In genomic region chr7:2710256-2710655, GRCh38 we compare ENCODE assay signal across 8 cellular contexts. TPM values are rescaled to one million over a fixed set of nuclear protein-coding genes. Genes with fewer than 3 reads are reported as not detected.
A peak's percentile ranks its signal among the peaks of the same experiment; 100 is the strongest.
DNase-seq lines count a peak whose midpoint lies in the region; ATAC-seq and TF ChIP-seq lines count a peak whose summit lies in the region.

No MANE protein-coding gene starts in this region.

- no peaks in the 10 kb centered on the region for H3K9me3 ChIP-seq in CD8-positive, alpha-beta memory T cell (ENCODE audit: low read length)
- no peaks in the 10 kb centered on the region for H3K9me3 ChIP-seq in OCI-LY7 (ENCODE audit: low read length)
- H3K9me3 ChIP-seq in sigmoid colon: no peaks in the 10 kb centered on the region

- H2AFZ ChIP-seq in OCI-LY7 (ENCODE audit: low read length): peak overlapping the region; percentile 83

- no peaks in the 10 kb centered on the region for H3K79me2 ChIP-seq in OCI-LY7 (ENCODE audit: insufficient read depth, low read depth, low read length)

- H3K4me1 ChIP-seq in CD8-positive, alpha-beta memory T cell (ENCODE audit: insufficient read depth, low read length): peaks cover 39% of the 10 kb centered on the region
- peaks cover 39% of the 10 kb centered on the region for H3K4me1 ChIP-seq in OCI-LY7 (ENCODE audit: insufficient read depth, low read length, poor library complexity, severe bottlenecking)
- H3K4me1 ChIP-seq in sigmoid colon: peaks cover 0 to 14% (median 10%) of the 10 kb centered on the region in 4 donors

- H3K27me3 ChIP-seq in CD8-positive, alpha-beta memory T cell (ENCODE audit: insufficient read depth, low read length, poor library complexity, severe bottlenecking): no peaks in the 10 kb centered on the region
- H3K27me3 ChIP-seq in sigmoid colon: no peaks in the 10 kb centered on the region

- peak; percentile 59 for ATAC-seq in GM21529 (IDR thresholded peaks at IDR 0.05; ENCODE audit: unreplicated experiment)
- ATAC-seq in effector memory CD8-positive, alpha-beta T cell (replicated peaks): peak; percentile 78

- no TSS peak for BruUV-seq in OCI-LY7 (replicated peaks; lab: Mats Ljungman, UMichigan)

- H3K9me3 Mint-ChIP-seq in CD8-positive, alpha-beta memory T cell: no peaks in the 10 kb centered on the region
- no peaks in the 10 kb centered on the region for H3K9me3 Mint-ChIP-seq in effector memory CD8-positive, alpha-beta T cell

- POLR2A ChIA-PET in CD8-positive, alpha-beta memory T cell (lab: Charles Lee): interaction anchor here (0.7 to 2.8 kb wide), 5 partner anchors 8 to 159 kb away, joined by 3 to 22 read pairs (median 6); no protein-coding TSS in a partner anchor
- POLR2A ChIA-PET in OCI-LY7 (lab: Charles Lee): interaction anchor here (0.5 to 4.3 kb wide), 19 partner anchors 9 to 354 kb away, joined by 3 to 36 read pairs (median 4); partner anchors contain the start of gene IQCE

- peak overlapping the region; percentile 66 for H3K4me3 ChIP-seq in CD8-positive, alpha-beta memory T cell (ENCODE audit: low read length)
- H3K4me3 ChIP-seq in OCI-LY7 (ENCODE audit: low read depth, low read length, poor library complexity, severe bottlenecking) (peak overlapping the region; percentile 64), sigmoid colon (no peak overlapping the region)

- CTCF ChIA-PET in CD8-positive, alpha-beta memory T cell (lab: Charles Lee): interaction anchor here (0.5 to 7.8 kb wide), 56 partner anchors 10 to 357 kb away, joined by 3 to 126 read pairs (median 4); partner anchors contain the start of genes AMZ1, IQCE and TTYH3
- CTCF ChIA-PET in OCI-LY7 (lab: Charles Lee; ENCODE audit: unreplicated experiment): interaction anchor here (0.5 to 1.8 kb wide), 24 partner anchors 9 to 392 kb away, joined by 3 to 13 read pairs (median 4); no protein-coding TSS in a partner anchor

- TF ChIP-seq POLR2A in sigmoid colon (IDR thresholded peaks at IDR 0.05): no peak

- intact Hi-C loops in OCI-LY7 (cut with micrococcal nuclease; ENCODE audit: unreplicated experiment) (loop anchor here (1.0 kb wide), 1 partner anchor 134 kb away; the partner anchor contains the start of gene GNA12), sigmoid colon (cut with DNase I) (no loop called here)

- no peaks in the 10 kb centered on the region for H3K36me3 Mint-ChIP-seq in CD8-positive, alpha-beta memory T cell
- no peaks in the 10 kb centered on the region for H3K36me3 Mint-ChIP-seq in effector memory CD8-positive, alpha-beta T cell (ENCODE audit: insufficient read depth)

- H3K36me3 ChIP-seq in CD8-positive, alpha-beta memory T cell (ENCODE audit: insufficient read depth, low read length): no peaks in the 10 kb centered on the region
- H3K36me3 ChIP-seq in OCI-LY7 (ENCODE audit: insufficient read depth, low read length) (no peaks in the 10 kb centered on the region), sigmoid colon (no peaks in the 10 kb centered on the region)

- peak; percentile 34 to 80 (median 63) for DNase-seq in CD8-positive, alpha-beta memory T cell
- peak; percentile 83 for DNase-seq in OCI-LY7 (ENCODE audit: low spot score)
- peak; percentile 60 to 72 (median 68) for DNase-seq in effector memory CD8-positive, alpha-beta T cell
- no peak for DNase-seq in sigmoid colon
- DNase-seq in NCI-H2081 (lab: John Stamatoyannopoulos, UW): no peak
- DNase-seq in NCI-H1048 (lab: John Stamatoyannopoulos, UW): no peak
- no peak for DNase-seq in LoVo (ENCODE audit: low spot score)

- TF ChIP-seq CTCF in OCI-LY7 (conservative IDR thresholded peaks at IDR 0.05; ENCODE audit: low read length): no peak
- TF ChIP-seq CTCF in sigmoid colon (IDR thresholded peaks at IDR 0.05): no peak

- WGBS in sigmoid colon, 2 donors: 42 to 76% methylated on average over 12 of the region's 12 CpGs

- H3K9me2 ChIP-seq in OCI-LY7 (ENCODE audit: insufficient read depth, low read length): no peaks in the 10 kb centered on the region

- peak overlapping the region; percentile 85 for H3K4me2 ChIP-seq in OCI-LY7 (ENCODE audit: low read length)

- peak overlapping the region; percentile 76 to 85 (median 78) for H3K4me3 Mint-ChIP-seq in CD8-positive, alpha-beta memory T cell
- H3K4me3 Mint-ChIP-seq in effector memory CD8-positive, alpha-beta T cell: peak overlapping the region; percentile 80 to 83

- no peaks in the 10 kb centered on the region for H4K20me1 ChIP-seq in OCI-LY7 (ENCODE audit: insufficient read depth, low read length)

- peaks cover 34 to 52% (median 42%) of the 10 kb centered on the region in 3 donors for H3K4me1 Mint-ChIP-seq in CD8-positive, alpha-beta memory T cell
- peaks cover 22 to 40% of the 10 kb centered on the region in 2 donors for H3K4me1 Mint-ChIP-seq in effector memory CD8-positive, alpha-beta T cell (ENCODE audit: low read depth in 2 of 2)

- peak overlapping the region; percentile 58 to 97 (median 88) for H3K27ac Mint-ChIP-seq in CD8-positive, alpha-beta memory T cell
- H3K27ac Mint-ChIP-seq in effector memory CD8-positive, alpha-beta T cell: peak overlapping the region; percentile 81 to 91

- TF ChIP-seq EP300 in sigmoid colon (IDR thresholded peaks at IDR 0.05): no peak

- H3K27me3 Mint-ChIP-seq in CD8-positive, alpha-beta memory T cell: peaks cover 0 to 4% of the 10 kb centered on the region in 2 donors
- H3K27me3 Mint-ChIP-seq in effector memory CD8-positive, alpha-beta T cell: peaks cover 0 to 9% of the 10 kb centered on the region in 2 donors

- H3K27ac ChIP-seq in CD8-positive, alpha-beta memory T cell (ENCODE audit: low read depth, low read length): peak overlapping the region; percentile 43
- H3K27ac ChIP-seq in OCI-LY7 (ENCODE audit: low read depth, low read length, poor library complexity, severe bottlenecking): peak overlapping the region; percentile 81
- H3K27ac ChIP-seq in sigmoid colon: no peak overlapping the region

RNA-seq across cellular contexts. Expression of gene AMZ1, which starts 22.3 kb away (rescaled TPM):
- total RNA-seq in CD8-positive, alpha-beta memory T cell: under 1 TPM in 1 of 2 experiments, not detected in 1; 0.07 TPM
- polyA plus RNA-seq in CD8-positive, alpha-beta memory T cell: 0.08 TPM
- total RNA-seq in OCI-LY7 (2014; rRNA removed; shearing (Covaris generic)): 1.4 and 1.7 TPM in 2 replicates
- 2.7 and 2.9 TPM in 2 replicates for total RNA-seq in OCI-LY7 (2022)
- total RNA-seq in sigmoid colon: 1 to 10 TPM in 1 of 4 donors, under 1 TPM in 1, not detected in 2; 0.41 to 1.4 TPM
- under 1 TPM in 2 of 3 donors, not detected in 1; under 0.01 to 0.16 TPM for polyA plus RNA-seq in sigmoid colon

Comparison
In these comparisons a context has a peak if more than half of its experiments do, and no peak if none do; other contexts are left out.
1. DNase-seq: peak in CD8-positive, alpha-beta memory T cell (5 of 5), OCI-LY7 (single experiment) and effector memory CD8-positive, alpha-beta T cell (3 of 3); none in sigmoid colon (single experiment), NCI-H2081 (0 of 2), NCI-H1048 (single experiment) and LoVo (single experiment).
2. H3K27ac ChIP-seq: peak in CD8-positive, alpha-beta memory T cell (single experiment) and OCI-LY7 (single experiment); none in sigmoid colon (0 of 4).
3. H3K4me3 ChIP-seq: peak in CD8-positive, alpha-beta memory T cell (single experiment) and OCI-LY7 (single experiment); none in sigmoid colon (0 of 4).